ENCODE assay signal across 1 cellular context in the genomic region with DNA sequence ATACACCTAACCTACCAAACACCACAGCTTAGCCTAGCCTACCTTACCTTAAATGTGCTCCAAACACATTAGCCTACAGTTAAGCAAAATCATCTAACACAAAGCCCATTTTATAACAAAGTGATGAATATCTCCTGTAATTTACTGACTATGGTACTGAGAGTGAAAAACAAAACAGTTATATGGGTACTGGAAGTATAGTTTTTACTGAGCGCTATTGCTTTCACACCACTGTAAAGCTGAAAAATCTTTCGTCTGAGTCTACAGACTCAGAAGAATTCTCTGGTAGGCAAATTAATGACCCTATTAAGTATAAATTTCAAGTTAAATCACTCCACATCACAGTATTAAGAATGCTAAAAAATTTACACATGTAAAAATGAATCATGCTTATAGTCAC.
TF ChIP-seq lines count a peak whose summit lies in the region.

No MANE protein-coding gene starts in this region.

TF ChIP-seq in HCT116, 20 proteins besides CTCF, POLR2A, EP300 and RAD21:
- TF ChIP-seq, protein P1, sequence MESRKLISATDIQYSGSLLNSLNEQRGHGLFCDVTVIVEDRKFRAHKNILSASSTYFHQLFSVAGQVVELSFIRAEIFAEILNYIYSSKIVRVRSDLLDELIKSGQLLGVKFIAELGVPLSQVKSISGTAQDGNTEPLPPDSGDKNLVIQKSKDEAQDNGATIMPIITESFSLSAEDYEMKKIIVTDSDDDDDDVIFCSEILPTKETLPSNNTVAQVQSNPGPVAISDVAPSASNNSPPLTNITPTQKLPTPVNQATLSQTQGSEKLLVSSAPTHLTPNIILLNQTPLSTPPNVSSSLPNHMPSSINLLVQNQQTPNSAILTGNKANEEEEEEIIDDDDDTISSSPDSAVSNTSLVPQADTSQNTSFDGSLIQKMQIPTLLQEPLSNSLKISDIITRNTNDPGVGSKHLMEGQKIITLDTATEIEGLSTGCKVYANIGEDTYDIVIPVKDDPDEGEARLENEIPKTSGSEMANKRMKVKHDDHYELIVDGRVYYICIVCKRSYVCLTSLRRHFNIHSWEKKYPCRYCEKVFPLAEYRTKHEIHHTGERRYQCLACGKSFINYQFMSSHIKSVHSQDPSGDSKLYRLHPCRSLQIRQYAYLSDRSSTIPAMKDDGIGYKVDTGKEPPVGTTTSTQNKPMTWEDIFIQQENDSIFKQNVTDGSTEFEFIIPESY (IDR thresholded peaks at IDR 0.05; ENCODE audit: extremely low read depth, insufficient replicate concordance, low read length) = no peak
- TF ChIP-seq EGR1 (IDR thresholded peaks at IDR 0.05; ENCODE audit: low read depth) = no peak
